16 cellular contexts compared by ENCODE assay signal in genomic region chr1:18279713-18280074, GRCh38.
"Had no signal": no experiment of that assay in that cellular context is flagged by ENCODE, and none has a peak within 500 bp of the region (broad histone marks: within the 10 kb centered on the region; RNA-seq: fewer than 3 reads in every experiment).

No MANE protein-coding gene starts in this region.

- ATAC-seq: activated naive CD8-positive, alpha-beta T cell treated with anti-CD3 and anti-CD28 coated beads, Interleukin-2, amount 50 U/mL, for 24 hours; activated T-helper 17 cell treated with anti-CD3 and anti-CD28 coated beads, Interleukin-2, amount 50 U/mL, for 72 hours; gastrocnemius medialis; heart left ventricle; right lobe of liver had no signal

- H3K4me3 ChIP-seq: gastrocnemius medialis, heart left ventricle, right lobe of liver, smooth muscle cell, transverse colon had no signal

- DNase-seq: activated CD4-positive, alpha-beta T cell treated with anti-CD3 and anti-CD28 coated beads for 1 hour; activated CD4-positive, alpha-beta T cell treated with anti-CD3 and anti-CD28 coated beads, Interleukin-2, amount 50 U/mL, for 48 hours; activated naive CD4-positive, alpha-beta T cell treated with anti-CD3 and anti-CD28 coated beads for 36 hours; activated naive CD8-positive, alpha-beta T cell treated with anti-CD3 and anti-CD28 coated beads, Interleukin-2, amount 50 U/mL, for 24 hours; dermis blood vessel endothelial cell; gastrocnemius medialis; immature natural killer cell; nephron progenitor cell; right lobe of liver; stimulated activated CD4-positive, alpha-beta T cell treated with anti-CD3 and anti-CD28 coated beads, Interleukin-4, amount 100 ng/mL, for 4 hours; stimulated activated CD8-positive, alpha-beta memory T cell treated with anti-CD3 and anti-CD28 coated beads, Interleukin-4, amount 100 ng/mL, for 48 hours; stimulated activated naive CD4-positive, alpha-beta T cell treated with Interleukin-2 at 50 U/mL for 16 hours; transverse colon had no signal

- H3K4me2 ChIP-seq: smooth muscle cell had no signal

- H3K9me3 ChIP-seq: gastrocnemius medialis, heart left ventricle, right lobe of liver, transverse colon had no signal

- H3K4me1 ChIP-seq: gastrocnemius medialis, heart left ventricle, right lobe of liver, transverse colon had no signal

- H3K27ac ChIP-seq: gastrocnemius medialis, heart left ventricle, right lobe of liver, transverse colon had no signal

- H3K36me3 ChIP-seq: gastrocnemius medialis, heart left ventricle, right lobe of liver, transverse colon had no signal

- H3K27me3 ChIP-seq: right lobe of liver had no signal
